18 cellular contexts compared by ENCODE assay signal in genomic region chr1:248890549-248891498, GRCh38. TPM values are rescaled to one million over a fixed set of nuclear protein-coding genes. Genes with fewer than 3 reads are reported as not detected.
DNase-seq lines count a peak whose midpoint lies in the region; ATAC-seq and TF ChIP-seq lines count a peak whose summit lies in the region.
"Had no signal": no experiment of that assay in that cellular context is flagged by ENCODE, and none has a peak within 500 bp of the region (broad histone marks: within the 10 kb centered on the region; RNA-seq: fewer than 3 reads in every experiment).

No MANE protein-coding gene starts in this region.

- POLR2A ChIA-PET in activated CD8-positive, alpha-beta T cell treated with anti-CD3 and anti-CD28 coated beads, Interleukin-2, amount 10 ng/mL, durations not matched to agents 7 days and 5 days (lab: Charles Lee): no interaction called here

- H3K36me3 Mint-ChIP-seq in activated CD8-positive, alpha-beta T cell treated with anti-CD3 and anti-CD28 coated beads, Interleukin-2, amount 10 ng/mL, durations not matched to agents 7 days and 5 days (ENCODE audit: low read depth): no peaks in the 10 kb centered on the region

- no peak overlapping the region for H3K27ac ChIP-seq in foreskin keratinocyte
- H3K27ac ChIP-seq: BLaER1 treated with 17β-estradiol and CSF1 and Interleukin-3, amounts not matched to agents 10 nM and 100 nM; KMS-11 had no signal

- H3K9me3 Mint-ChIP-seq in stimulated activated naive CD8-positive, alpha-beta T cell treated with anti-CD3 and anti-CD28 coated beads, Interleukin-15, amount 100 ng/mL, for 72 hours: no peaks in the 10 kb centered on the region
- H3K9me3 Mint-ChIP-seq in activated CD8-positive, alpha-beta T cell treated with anti-CD3 and anti-CD28 coated beads, Interleukin-2, amount 10 ng/mL, durations not matched to agents 7 days and 5 days (ENCODE audit: insufficient read depth): no peaks in the 10 kb centered on the region

- peak; percentile 46 for ATAC-seq in stimulated activated naive CD8-positive, alpha-beta T cell treated with anti-CD3 and anti-CD28 coated beads, Interleukin-15, amount 100 ng/mL, for 72 hours
- ATAC-seq in stimulated activated naive CD8-positive, alpha-beta T cell treated with anti-CD3 and anti-CD28 coated beads, Interleukin-15, Interleukin-2, amounts not matched to agents 100 U/mL and 50 U/mL, for 24 hours: no peak
- ATAC-seq in activated CD8-positive, alpha-beta T cell treated with anti-CD3 and anti-CD28 coated beads, Interleukin-2, amount 10 ng/mL, durations not matched to agents 7 days and 5 days: no peak
- ATAC-seq in foreskin keratinocyte (peak; percentile 44), HG03342 (IDR thresholded peaks at IDR 0.05; ENCODE audit: unreplicated experiment) (no peak)
- ATAC-seq: SK-N-SH treated with all-trans-retinoic acid at 6 μM for 48 hours had no signal

- peaks cover 13% of the 10 kb centered on the region for H3K27me3 Mint-ChIP-seq in stimulated activated naive CD8-positive, alpha-beta T cell treated with anti-CD3 and anti-CD28 coated beads, Interleukin-15, amount 100 ng/mL, for 72 hours
- H3K27me3 Mint-ChIP-seq in activated CD8-positive, alpha-beta T cell treated with anti-CD3 and anti-CD28 coated beads, Interleukin-2, amount 10 ng/mL, durations not matched to agents 7 days and 5 days (ENCODE audit: low read depth): peaks cover 22% of the 10 kb centered on the region

- CTCF ChIA-PET in activated CD8-positive, alpha-beta T cell treated with anti-CD3 and anti-CD28 coated beads, Interleukin-2, amount 10 ng/mL, durations not matched to agents 7 days and 5 days (lab: Charles Lee): no interaction called here

- H3K4me1 Mint-ChIP-seq in stimulated activated naive CD8-positive, alpha-beta T cell treated with anti-CD3 and anti-CD28 coated beads, Interleukin-15, amount 100 ng/mL, for 72 hours: no peaks in the 10 kb centered on the region
- no peaks in the 10 kb centered on the region for H3K4me1 Mint-ChIP-seq in activated CD8-positive, alpha-beta T cell treated with anti-CD3 and anti-CD28 coated beads, Interleukin-2, amount 10 ng/mL, durations not matched to agents 7 days and 5 days (ENCODE audit: low read depth)

- H3K4me3 Mint-ChIP-seq in stimulated activated naive CD8-positive, alpha-beta T cell treated with anti-CD3 and anti-CD28 coated beads, Interleukin-15, amount 100 ng/mL, for 72 hours: no peak overlapping the region
- no peak overlapping the region for H3K4me3 Mint-ChIP-seq in activated CD8-positive, alpha-beta T cell treated with anti-CD3 and anti-CD28 coated beads, Interleukin-2, amount 10 ng/mL, durations not matched to agents 7 days and 5 days

- no peak for TF ChIP-seq CTCF in foreskin keratinocyte (conservative IDR thresholded peaks at IDR 0.05)

- no peak overlapping the region for H3K27ac Mint-ChIP-seq in stimulated activated naive CD8-positive, alpha-beta T cell treated with anti-CD3 and anti-CD28 coated beads, Interleukin-15, amount 100 ng/mL, for 72 hours
- peak overlapping the region; percentile 53 for H3K27ac Mint-ChIP-seq in activated CD8-positive, alpha-beta T cell treated with anti-CD3 and anti-CD28 coated beads, Interleukin-2, amount 10 ng/mL, durations not matched to agents 7 days and 5 days

- peaks cover 7% of the 10 kb centered on the region for H3K27me3 ChIP-seq in foreskin keratinocyte
- H3K27me3 ChIP-seq: BLaER1 treated with 17β-estradiol and CSF1 and Interleukin-3, amounts not matched to agents 10 nM and 100 nM had no signal

- DNase-seq in stimulated activated naive CD8-positive, alpha-beta T cell treated with anti-CD3 and anti-CD28 coated beads, Interleukin-15, amount 100 ng/mL, for 72 hours: no peak
- DNase-seq in stimulated activated naive CD8-positive, alpha-beta T cell treated with anti-CD3 and anti-CD28 coated beads, Interleukin-15, Interleukin-2, amounts not matched to agents 100 U/mL and 50 U/mL, for 24 hours: no peak
- DNase-seq in activated CD8-positive, alpha-beta T cell treated with anti-CD3 and anti-CD28 coated beads, Interleukin-2, amount 10 ng/mL, durations not matched to agents 7 days and 5 days: no peak
- no peak for DNase-seq in foreskin keratinocyte
- DNase-seq in DMS114 treated with DMSO at 0.1 percent for 48 hours (lab: John Stamatoyannopoulos, UW; ENCODE audit: unreplicated experiment): no peak
- DNase-seq in T1000 (lab: John Stamatoyannopoulos, UW): no peak
- no peak for DNase-seq in SW480 (ENCODE audit: low spot score)
- DNase-seq: DMS153, HCEC 1CT, NCI-H1105, NCI-H187, NCI-H226, NCI-H524 treated with DMSO at 0.1 percent for 48 hours, SHP77 treated with DMSO at 0.1 percent for 48 hours had no signal

- H3K4me1 ChIP-seq in foreskin keratinocyte: no peaks in the 10 kb centered on the region

RNA-seq across cellular contexts. Expression of gene PGBD2, which starts 15.2 kb away (rescaled TPM):
- 1 to 10 TPM; 6.3 to 6.7 TPM for total RNA-seq in activated CD8-positive, alpha-beta T cell treated with anti-CD3 and anti-CD28 coated beads, Interleukin-2, amount 10 ng/mL, durations not matched to agents 7 days and 5 days
- total RNA-seq in foreskin keratinocyte: 3.4 and 4.1 TPM in 2 replicates
- 2.0 and 2.4 TPM in 2 replicates for polyA plus RNA-seq in foreskin keratinocyte

RNA-seq across cellular contexts. Expression of gene ZNF692, which starts 31.9 kb away (rescaled TPM):
- 10 to 100 TPM; 52.7 to 66.8 TPM for total RNA-seq in activated CD8-positive, alpha-beta T cell treated with anti-CD3 and anti-CD28 coated beads, Interleukin-2, amount 10 ng/mL, durations not matched to agents 7 days and 5 days
- total RNA-seq in foreskin keratinocyte: 26.2 and 27.3 TPM in 2 replicates
- polyA plus RNA-seq in foreskin keratinocyte: 33.1 and 33.8 TPM in 2 replicates

RNA-seq across cellular contexts. Expression of gene ZNF672, which starts 52.8 kb away (rescaled TPM):
- 10 to 100 TPM; 48.4 to 54.5 TPM for total RNA-seq in activated CD8-positive, alpha-beta T cell treated with anti-CD3 and anti-CD28 coated beads, Interleukin-2, amount 10 ng/mL, durations not matched to agents 7 days and 5 days
- total RNA-seq in foreskin keratinocyte: 14.9 and 16.1 TPM in 2 replicates
- 13.3 and 15.9 TPM in 2 replicates for polyA plus RNA-seq in foreskin keratinocyte

Comparison
In these comparisons a context has a peak if more than half of its experiments do, and no peak if none do; other contexts are left out.
1. ATAC-seq: peak in stimulated activated naive CD8-positive, alpha-beta T cell treated with anti-CD3 and anti-CD28 coated beads, Interleukin-15, amount 100 ng/mL, for 72 hours (single experiment) and foreskin keratinocyte (single experiment); none in stimulated activated naive CD8-positive, alpha-beta T cell treated with anti-CD3 and anti-CD28 coated beads, Interleukin-15, Interleukin-2, amounts not matched to agents 100 U/mL and 50 U/mL, for 24 hours (single experiment), activated CD8-positive, alpha-beta T cell treated with anti-CD3 and anti-CD28 coated beads, Interleukin-2, amount 10 ng/mL, durations not matched to agents 7 days and 5 days (single experiment) and HG03342 (single experiment).